22 cellular contexts compared by ENCODE assay signal in genomic region chr7:156944876-156945275, GRCh38. TPM values are rescaled to one million over a fixed set of nuclear protein-coding genes. Genes with fewer than 3 reads are reported as not detected.
DNase-seq lines count a peak whose midpoint lies in the region; ATAC-seq, FAIRE-seq and TF ChIP-seq lines count a peak whose summit lies in the region.
"Had no signal": no experiment of that assay in that cellular context is flagged by ENCODE, and none has a peak within 500 bp of the region (broad histone marks: within the 10 kb centered on the region; RNA-seq: fewer than 3 reads in every experiment).

No MANE protein-coding gene starts in this region.

- no peak for FAIRE-seq in kidney (lab: Jason Lieb, UNC)
- FAIRE-seq: A549, G401.6, GM12891, GM19239, K562 had no signal

- no peak overlapping the region for H3K27ac Mint-ChIP-seq in WTC11
- no peak overlapping the region for H3K27ac Mint-ChIP-seq in stimulated activated memory B cell treated with anti-CD40 and anti-IgM and Interleukin-4, amounts not matched to agents 10 μg/mL and 1 μg/mL and 100 μg/mL, for 72 hours
- no peak overlapping the region for H3K27ac Mint-ChIP-seq in T-helper 2 cell treated with Interferon-gamma antibody and Interleukin-4, amounts not matched to agents 5 μg/mL and 100 μg/mL, for 36 hours
- H3K27ac Mint-ChIP-seq: CD14-positive monocyte, H9 had no signal

- H3K79me2 ChIP-seq in osteoblast (ENCODE audit: insufficient read depth, low read length), result peaks cover 3% of the 10 kb centered on the region

- no peaks in the 10 kb centered on the region for H3K36me3 ChIP-seq in kidney (ENCODE audit: control insufficient read depth in 1 of 2, insufficient read depth in 2 of 2, low read length in 2 of 2)
- H3K36me3 ChIP-seq in osteoblast (ENCODE audit: insufficient read depth, low read length), result no peaks in the 10 kb centered on the region
- H3K36me3 ChIP-seq: BLaER1 had no signal

- DNase-seq in Daoy (ENCODE audit: low read depth) (peak; percentile 44), WTC11 (ENCODE audit: low spot score) (peak; percentile 30), kidney (peak; percentile 43), osteoblast (ENCODE audit: insufficient read length, low spot score, missing footprints) (peak; percentile 61), DMS 273 (lab: John Stamatoyannopoulos, UW; ENCODE audit: unreplicated experiment) (no peak)
- no peak for DNase-seq in T-helper 2 cell treated with Interferon-gamma antibody and Interleukin-4, amounts not matched to agents 5 μg/mL and 100 μg/mL, for 36 hours (ENCODE audit: low spot score)
- DNase-seq: CD4-positive, alpha-beta memory T cell; DMS53; DND-41; GM23248; H9 had no signal

- H3K9ac ChIP-seq in kidney (ENCODE audit: low read length in 2 of 2), result no peak overlapping the region
- H3K9ac ChIP-seq: BLaER1, GM23248 had no signal

- no peaks in the 10 kb centered on the region for H4K20me1 ChIP-seq in osteoblast (ENCODE audit: insufficient read depth, low read length)

- peaks cover 0 to 7% of the 10 kb centered on the region in 2 donors for H3K4me1 ChIP-seq in kidney (ENCODE audit: control insufficient read depth in 1 of 2, insufficient read depth in 1 of 2, low read depth in 1 of 2, low read length in 2 of 2)
- no peaks in the 10 kb centered on the region for H3K4me1 ChIP-seq in osteoblast (ENCODE audit: insufficient read depth, low read length)
- H3K4me1 ChIP-seq: A549 had no signal

- intact Hi-C loops in kidney (cut with DNase I), result no loop called here

- ATAC-seq in WTC11 (peak; percentile 9; the same call in 1 of the 2 replicates), HG02759 (IDR thresholded peaks at IDR 0.05; ENCODE audit: unreplicated experiment) (no peak)
- ATAC-seq in stimulated activated memory B cell treated with anti-CD40 and anti-IgM and Interleukin-4, amounts not matched to agents 10 μg/mL and 1 μg/mL and 100 μg/mL, for 72 hours, result no peak
- ATAC-seq: K562 had no signal

- peaks cover 11% of the 10 kb centered on the region; the same call in 1 of the 2 replicates for H3K4me1 Mint-ChIP-seq in WTC11
- peaks cover 26% of the 10 kb centered on the region for H3K4me1 Mint-ChIP-seq in stimulated activated memory B cell treated with anti-CD40 and anti-IgM and Interleukin-4, amounts not matched to agents 10 μg/mL and 1 μg/mL and 100 μg/mL, for 72 hours
- H3K4me1 Mint-ChIP-seq in T-helper 2 cell treated with Interferon-gamma antibody and Interleukin-4, amounts not matched to agents 5 μg/mL and 100 μg/mL, for 36 hours (ENCODE audit: low read depth), result peaks cover 3% of the 10 kb centered on the region

- H3K27ac ChIP-seq in kidney (ENCODE audit: low read depth in 2 of 2, low read length in 2 of 2) (no peak overlapping the region), osteoblast (ENCODE audit: low read depth, low read length) (no peak overlapping the region)
- H3K27ac ChIP-seq: 22Rv1, A549, BLaER1, GM23248, HL-60 had no signal

- H3K4me3 Mint-ChIP-seq in WTC11, result no peak overlapping the region
- no peak overlapping the region for H3K4me3 Mint-ChIP-seq in stimulated activated memory B cell treated with anti-CD40 and anti-IgM and Interleukin-4, amounts not matched to agents 10 μg/mL and 1 μg/mL and 100 μg/mL, for 72 hours
- H3K4me3 Mint-ChIP-seq in T-helper 2 cell treated with Interferon-gamma antibody and Interleukin-4, amounts not matched to agents 5 μg/mL and 100 μg/mL, for 36 hours, result no peak overlapping the region
- H3K4me3 Mint-ChIP-seq: CD4-positive, alpha-beta memory T cell; H9 had no signal

- TF ChIP-seq CTCF in WTC11 (IDR thresholded peaks at IDR 0.05) (no peak), kidney (IDR thresholded peaks at IDR 0.05; ENCODE audit: borderline replicate concordance, extremely low read depth, insufficient read depth) (no peak), osteoblast (IDR thresholded peaks at IDR 0.05; ENCODE audit: extremely low read depth, low read depth, low read length) (no peak)

- peaks cover 9% of the 10 kb centered on the region for H3K36me3 Mint-ChIP-seq in WTC11
- H3K36me3 Mint-ChIP-seq in stimulated activated memory B cell treated with anti-CD40 and anti-IgM and Interleukin-4, amounts not matched to agents 10 μg/mL and 1 μg/mL and 100 μg/mL, for 72 hours, result peaks cover 4% of the 10 kb centered on the region
- H3K36me3 Mint-ChIP-seq in T-helper 2 cell treated with Interferon-gamma antibody and Interleukin-4, amounts not matched to agents 5 μg/mL and 100 μg/mL, for 36 hours (ENCODE audit: low read depth), result peaks cover 2% of the 10 kb centered on the region
- H3K36me3 Mint-ChIP-seq: CD4-positive, alpha-beta memory T cell had no signal

- POLR2A ChIA-PET in WTC11 (lab: Charles Lee), result interaction anchor here (0.6 kb wide), 1 partner anchor 31 kb away, joined by 3 read pairs; no protein-coding TSS in a partner anchor

- no peak overlapping the region for H2AFZ ChIP-seq in osteoblast (ENCODE audit: low read length)
- H2AFZ ChIP-seq: GM23248 had no signal

- no peak overlapping the region for H3K4me2 ChIP-seq in osteoblast (ENCODE audit: insufficient read depth, low read length)
- H3K4me2 ChIP-seq: A549, BLaER1 had no signal

- H3K27me3 Mint-ChIP-seq in WTC11 (ENCODE audit: low read depth), result peaks cover 21% of the 10 kb centered on the region
- peaks cover 50% of the 10 kb centered on the region for H3K27me3 Mint-ChIP-seq in stimulated activated memory B cell treated with anti-CD40 and anti-IgM and Interleukin-4, amounts not matched to agents 10 μg/mL and 1 μg/mL and 100 μg/mL, for 72 hours
- peaks cover 45% of the 10 kb centered on the region for H3K27me3 Mint-ChIP-seq in T-helper 2 cell treated with Interferon-gamma antibody and Interleukin-4, amounts not matched to agents 5 μg/mL and 100 μg/mL, for 36 hours (ENCODE audit: low read depth)

- H3K27me3 ChIP-seq in osteoblast (ENCODE audit: insufficient read depth, low read length), result peaks cover 23% of the 10 kb centered on the region

- H3K4me3 ChIP-seq in kidney (ENCODE audit: low read length in 2 of 2) (no peak overlapping the region), osteoblast (ENCODE audit: insufficient read depth, low read length) (no peak overlapping the region)
- H3K4me3 ChIP-seq: A549, BLaER1, GM23248, K562 had no signal

- peaks cover 10% of the 10 kb centered on the region for H3K9me3 Mint-ChIP-seq in WTC11
- H3K9me3 Mint-ChIP-seq in stimulated activated memory B cell treated with anti-CD40 and anti-IgM and Interleukin-4, amounts not matched to agents 10 μg/mL and 1 μg/mL and 100 μg/mL, for 72 hours, result peaks cover 13% of the 10 kb centered on the region
- H3K9me3 Mint-ChIP-seq in T-helper 2 cell treated with Interferon-gamma antibody and Interleukin-4, amounts not matched to agents 5 μg/mL and 100 μg/mL, for 36 hours, result peaks cover 7% of the 10 kb centered on the region

- CTCF ChIA-PET in WTC11 (lab: Charles Lee), result no interaction called here

- no peaks in the 10 kb centered on the region for H3K9me3 ChIP-seq in kidney (ENCODE audit: control insufficient read depth in 1 of 2, low read length in 2 of 2)
- no peaks in the 10 kb centered on the region for H3K9me3 ChIP-seq in osteoblast (ENCODE audit: low read depth, low read length)

TF ChIP-seq in WTC11, 78 proteins besides CTCF, POLR2A, EP300 and RAD21 (continues in another document):
- TF ChIP-seq TEAD4 (CRISPR knock-in tag; IDR thresholded peaks at IDR 0.05), result no peak
- TF ChIP-seq ZMAT4 (CRISPR knock-in tag; IDR thresholded peaks at IDR 0.05), result no peak
- TF ChIP-seq USF2 (CRISPR knock-in tag; IDR thresholded peaks at IDR 0.05), result no peak
- TF ChIP-seq ERG (CRISPR knock-in tag; IDR thresholded peaks at IDR 0.05), result no peak
- no peak for TF ChIP-seq SMAD4 (CRISPR knock-in tag; IDR thresholded peaks at IDR 0.05)
- TF ChIP-seq ESRRA (CRISPR knock-in tag; IDR thresholded peaks at IDR 0.05; ENCODE audit: borderline replicate concordance), result no peak
- TF ChIP-seq RELA (CRISPR knock-in tag; IDR thresholded peaks at IDR 0.05; ENCODE audit: borderline replicate concordance), result no peak

RNA-seq across cellular contexts. Expression of gene NOM1, which starts 4.6 kb away (rescaled TPM):
- total RNA-seq in Daoy (2014; rRNA removed; shearing (Covaris generic)), result 19.3 and 22.1 TPM in 2 replicates
- total RNA-seq in WTC11 (2021), result 26.0 to 38.5 TPM (median 27.6 TPM) in 3 replicates
- total RNA-seq in kidney, result 17.6 TPM
- 5.8 TPM for polyA plus RNA-seq in kidney (ENCODE audit: insufficient read depth, low read depth, low replicate concordance)
- 11.6 and 17.1 TPM in 2 replicates for total RNA-seq in osteoblast

RNA-seq across cellular contexts. Expression of gene LMBR1, which starts 51.9 kb away (rescaled TPM):
- 45.0 and 62.6 TPM in 2 replicates for total RNA-seq in Daoy (2014; rRNA removed; shearing (Covaris generic))
- 55.6 to 57.3 TPM (median 56.5 TPM) in 3 replicates for total RNA-seq in WTC11 (2021)
- total RNA-seq in kidney, result 82.6 TPM
- polyA plus RNA-seq in kidney (ENCODE audit: insufficient read depth, low read depth, low replicate concordance), result 19.6 TPM
- total RNA-seq in osteoblast, result 39.4 and 44.8 TPM in 2 replicates

Comparison
In these comparisons a context has a peak if more than half of its experiments do, and no peak if none do; other contexts are left out.
1. DNase-seq: peak in Daoy (single experiment), WTC11 (single experiment), kidney (single experiment) and osteoblast (single experiment); none in T-helper 2 cell treated with Interferon-gamma antibody and Interleukin-4, amounts not matched to agents 5 μg/mL and 100 μg/mL, for 36 hours (single experiment) and DMS 273 (single experiment).